ENCODE assay signal across 8 cellular contexts in the genomic region with DNA sequence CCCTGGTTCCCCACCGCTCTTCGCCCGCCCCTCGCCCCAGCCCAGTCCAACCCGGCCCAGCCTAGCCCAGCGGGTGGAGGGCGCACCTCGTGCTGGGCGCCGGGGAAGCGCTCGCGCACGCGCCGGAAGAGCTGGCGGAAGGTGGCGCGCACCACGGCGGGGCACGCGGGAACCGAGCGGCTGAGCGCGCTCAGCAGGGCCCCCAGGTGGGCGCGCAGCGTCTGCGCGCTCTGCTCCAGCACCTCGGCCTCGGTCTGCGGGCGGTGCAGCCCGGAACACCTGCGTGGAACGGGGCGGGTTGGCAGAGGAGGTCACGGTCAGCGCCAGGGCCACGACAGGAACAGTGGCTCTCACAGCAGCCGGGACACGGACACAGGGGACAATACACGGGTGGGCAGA. TPM values are rescaled to one million over a fixed set of nuclear protein-coding genes. Genes with fewer than 3 reads are reported as not detected.
DNase-seq lines count a peak whose midpoint lies in the region; ATAC-seq and TF ChIP-seq lines count a peak whose summit lies in the region.
"Not testable (repeated sequence)": the region's sequence is repeated elsewhere in the genome, so short reads cannot be mapped to it uniquely, and the experiment has no call there.

No MANE protein-coding gene starts in this region.

- intact Hi-C loops in left lung (cut with DNase I): not testable (repeated sequence)

- H3K4me1 ChIP-seq in left lung: peaks cover 7 to 22% of the 10 kb centered on the region in 2 donors

- not testable (repeated sequence) for H3K36me3 ChIP-seq in BJ (ENCODE audit: control insufficient read depth, insufficient read depth, low read length); left lung

- ATAC-seq in GM19328 (IDR thresholded peaks at IDR 0.05; ENCODE audit: unreplicated experiment) (peak; percentile 48), HG03108 (IDR thresholded peaks at IDR 0.05; ENCODE audit: unreplicated experiment) (peak; percentile 36), left lung (peak; percentile 31)

- not testable (repeated sequence) for DNase-seq in BJ (ENCODE audit: low read depth); choroid plexus epithelial cell (ENCODE audit: low read depth)
- DNase-seq in NCI-H748 (lab: John Stamatoyannopoulos, UW; ENCODE audit: unreplicated experiment): peak; percentile 65
- peak; percentile 86 for DNase-seq in activated CD8-positive, alpha-beta memory T cell treated with anti-CD3 and anti-CD28 coated beads for 24 hours
- DNase-seq in left lung: peak in 1 of 2 donors; percentile 84
- DNase-seq in stimulated activated CD4-positive, alpha-beta T cell treated with anti-CD3 and anti-CD28 coated beads, Interleukin-1b, Interleukin-23, amount 100 ng/mL, for 4 hours (ENCODE audit: low read depth in 2 of 2): peak; percentile 55 to 57

- POLR2A ChIA-PET in BJ (lab: Charles Lee): not testable (repeated sequence)

- not testable (repeated sequence) for H3K27me3 ChIP-seq in BJ (ENCODE audit: control insufficient read depth, insufficient read depth, low read length); left lung

- H3K4me3 ChIP-seq in BJ (ENCODE audit: low read depth, low read length) (peak overlapping the region; percentile 7), choroid plexus epithelial cell (ENCODE audit: low read depth, low read length) (peak overlapping the region; percentile 36), left lung (peak overlapping the region; percentile 22 to 41)

- not testable (repeated sequence) for TF ChIP-seq CTCF in BJ (IDR thresholded peaks at IDR 0.05; ENCODE audit: insufficient read depth, low read depth, low read length); choroid plexus epithelial cell (conservative IDR thresholded peaks at IDR 0.05; ENCODE audit: low read depth, low read length); left lung (IDR thresholded peaks at IDR 0.05)

- not testable (repeated sequence) for H3K9me3 ChIP-seq in left lung

- CTCF ChIA-PET in BJ (lab: Yijun Ruan, JAX): not testable (repeated sequence)

- H3K27ac ChIP-seq in left lung: peak overlapping the region in 1 of 2 donors; percentile 8

RNA-seq across cellular contexts. Expression of gene DBNL, which starts 4.0 kb away (rescaled TPM):
- 88.1 and 140 TPM in 2 replicates for polyA plus RNA-seq in BJ (2011; rRNA removed)
- polyA minus RNA-seq in BJ (2011; rRNA and poly(A)+ RNA removed): 84.1 and 119 TPM in 2 replicates
- total RNA-seq in left lung: 100 to 1,000 TPM in 1 of 2 donors, 10 to 100 TPM in 1; 93.3 to 119 TPM

RNA-seq across cellular contexts. Expression of gene PGAM2, which starts 24.9 kb away (rescaled TPM):
- 0.16 TPM in 1 of 2 replicates, not detected in the other for polyA plus RNA-seq in BJ (2011; rRNA removed)
- 0.57 TPM in 1 of 2 replicates, not detected in the other for polyA minus RNA-seq in BJ (2011; rRNA and poly(A)+ RNA removed)
- total RNA-seq in left lung: under 1 TPM in 1 of 2 donors, not detected in 1; 0.79 TPM

RNA-seq across cellular contexts. Expression of gene POLM, which starts 41.8 kb away (rescaled TPM):
- 6.0 and 10.8 TPM in 2 replicates for polyA plus RNA-seq in BJ (2011; rRNA removed)
- polyA minus RNA-seq in BJ (2011; rRNA and poly(A)+ RNA removed): 7.6 and 7.8 TPM in 2 replicates
- total RNA-seq in left lung: 10 to 100 TPM; 16.7 to 26.4 TPM

RNA-seq across cellular contexts. Expression of gene SPDYE1, which starts 42.8 kb away (rescaled TPM):
- not detected in 2 replicates for polyA plus RNA-seq in BJ (2011; rRNA removed)
- not detected in 2 replicates for polyA minus RNA-seq in BJ (2011; rRNA and poly(A)+ RNA removed)
- total RNA-seq in left lung: not detected
